Comparison of ENCODE assay signal across 20 cellular contexts in genomic region chr10:28783089-28783488, GRCh38.
"Had no signal": no experiment of that assay in that cellular context is flagged by ENCODE, and none has a peak within 500 bp of the region (broad histone marks: within the 10 kb centered on the region; RNA-seq: fewer than 3 reads in every experiment).

No MANE protein-coding gene starts in this region.

- H3K4me1 ChIP-seq: adrenal gland, breast epithelium, esophagus muscularis mucosa, gastroesophageal sphincter, heart right ventricle, right atrium auricular region, testis had no signal

- DNase-seq: activated CD4-positive, alpha-beta T cell treated with anti-CD3 and anti-CD28 coated beads, Interleukin-2, amount 50 U/mL, for 4 hours; activated gamma-delta T cell; adrenal gland; cerebellar nuclear complex; effector CD4-positive, alpha-beta T cell; heart right ventricle; kidney glomerular epithelial cell; nucleus accumbens; posterior cingulate gyrus; stimulated activated CD4-positive, alpha-beta T cell treated with anti-CD3 and anti-CD28 coated beads, Interleukin-4, amount 100 ng/mL, for 4 hours; T-helper 2 cell; testis had no signal

- H3K36me3 ChIP-seq: adrenal gland, breast epithelium, esophagus muscularis mucosa, gastroesophageal sphincter, heart right ventricle, right atrium auricular region had no signal

- FAIRE-seq: astrocyte had no signal

- ATAC-seq: gastroesophageal sphincter; heart right ventricle; natural killer cell treated with Interleukin-12 subunit alpha and Interleukin-12 subunit beta and Interleukin-15 and Interleukin-18, amount 100 ng/mL, for 72 hours; stimulated activated memory B cell treated with anti-CD40 and anti-IgM and Interleukin-4, amounts not matched to agents 10 μg/mL and 1 μg/mL and 100 μg/mL, for 72 hours had no signal

- H3K4me3 ChIP-seq: adrenal gland, breast epithelium, esophagus muscularis mucosa, gastroesophageal sphincter, heart right ventricle, right atrium auricular region, skin epidermis, testis had no signal

- H3K27me3 ChIP-seq: adrenal gland, breast epithelium, esophagus muscularis mucosa, right atrium auricular region, testis had no signal

- H3K27ac ChIP-seq: adrenal gland, breast epithelium, esophagus muscularis mucosa, gastroesophageal sphincter, heart right ventricle, right atrium auricular region, skin epidermis, testis had no signal

- H3K9me3 ChIP-seq: adrenal gland, breast epithelium, esophagus muscularis mucosa, gastroesophageal sphincter, heart right ventricle, right atrium auricular region, testis had no signal
